Comparison of ENCODE assay signal across 6 cellular contexts in genomic region chr17:3702035-3702539, GRCh38. TPM values are rescaled to one million over a fixed set of nuclear protein-coding genes. Genes with fewer than 3 reads are reported as not detected.
A peak's percentile ranks its signal among the peaks of the same experiment; 100 is the strongest.
DNase-seq lines count a peak whose midpoint lies in the region; ATAC-seq, FAIRE-seq and TF ChIP-seq lines count a peak whose summit lies in the region.
"Not testable (repeated sequence)": the region's sequence is repeated elsewhere in the genome, so short reads cannot be mapped to it uniquely, and the experiment has no call there.
"Had no signal": no experiment of that assay in that cellular context is flagged by ENCODE, and none has a peak within 500 bp of the region (broad histone marks: within the 10 kb centered on the region; RNA-seq: fewer than 3 reads in every experiment).

No MANE protein-coding gene starts in this region.

- WGBS in A549 (ENCODE audit: missing lambda C conversion rate), result 69% methylated on average over 7 of the region's 7 CpGs
- WGBS in K562 (ENCODE audit: insufficient coverage, low coverage, missing lambda C conversion rate), result 53% methylated on average over 7 of the region's 7 CpGs

- not testable (repeated sequence) for TF ChIP-seq POLR2A in A549 (IDR thresholded peaks at IDR 0.05; ENCODE audit: low read length); HCT116 (IDR thresholded peaks at IDR 0.05; ENCODE audit: borderline replicate concordance, extremely low read depth, insufficient read depth, insufficient read length); K562 (conservative IDR thresholded peaks at IDR 0.05)

- H3K4me3 Mint-ChIP-seq in activated B cell treated with CpG ODN at 0.5 μM for 24 hours, result not testable (repeated sequence)
- H3K4me3 Mint-ChIP-seq in natural killer cell treated with Interleukin-12 subunit alpha and Interleukin-12 subunit beta and Interleukin-15 and Interleukin-18, amount 100 ng/mL, for 72 hours, result peak overlapping the region; percentile 48

- intact Hi-C loops in HCT116 (cut with micrococcal nuclease); activated B cell treated with CpG ODN at 0.5 μM for 24 hours (cut with micrococcal nuclease); K562 (cut with micrococcal nuclease): not testable (repeated sequence)

- CTCF ChIA-PET in A549 (lab: Yijun Ruan, JAX), result interaction anchor here (1.3 to 4.2 kb wide), 5 partner anchors 11 to 25 kb away, joined by 4 to 15 read pairs (median 5); no protein-coding TSS in a partner anchor
- CTCF ChIA-PET in HCT116 (lab: Charles Lee), result interaction anchor here (1.8 kb wide), 1 partner anchor 36 kb away, joined by 4 read pairs; no protein-coding TSS in a partner anchor
- CTCF ChIA-PET in activated B cell treated with CpG ODN at 0.5 μM for 24 hours (lab: Charles Lee), result interaction anchor here (1.2 to 2.1 kb wide), 3 partner anchors 10 to 35 kb away, joined by 3 to 6 read pairs (median 4); no protein-coding TSS in a partner anchor
- CTCF ChIA-PET in K562 (lab: Yijun Ruan, JAX; ENCODE audit: low intra/inter-chr PET ratio), result not testable (repeated sequence)

- peak overlapping the region; percentile 4 for H3K27ac Mint-ChIP-seq in activated B cell treated with CpG ODN at 0.5 μM for 24 hours
- H3K27ac Mint-ChIP-seq in natural killer cell treated with Interleukin-12 subunit alpha and Interleukin-12 subunit beta and Interleukin-15 and Interleukin-18, amount 100 ng/mL, for 72 hours, result peak overlapping the region; percentile 86 to 93

- H3K4me1 Mint-ChIP-seq in activated B cell treated with CpG ODN at 0.5 μM for 24 hours, result peaks cover 73% of the 10 kb centered on the region
- H3K4me1 Mint-ChIP-seq in natural killer cell treated with Interleukin-12 subunit alpha and Interleukin-12 subunit beta and Interleukin-15 and Interleukin-18, amount 100 ng/mL, for 72 hours (ENCODE audit: low read depth in 2 of 2), result peaks cover 52 to 67% of the 10 kb centered on the region in 2 donors

- H3K9me1 ChIP-seq in K562 (ENCODE audit: control insufficient read depth, insufficient read depth, low read length), result not testable (repeated sequence)

- H3K4me1 ChIP-seq in A549; HCT116 (ENCODE audit: control insufficient read depth in 1 of 2, insufficient read depth in 2 of 2, low read length in 2 of 2); K562 (replicated peaks in 1 of 2; ENCODE audit: control insufficient read depth in 2 of 2, insufficient read depth in 2 of 2, low read length in 2 of 2): not testable (repeated sequence)

- not testable (repeated sequence) for H3K4me2 ChIP-seq in A549; HCT116 (ENCODE audit: low read length); K562 (ENCODE audit: insufficient read depth, low read length)

- RAD21 ChIA-PET in HCT116 (lab: Charles Lee; ENCODE audit: low non-redundant PET in 1 of 2, low total read pairs in 2 of 2, uncharacterized antibody in 2 of 2, unreplicated experiment in 2 of 2), result not testable (repeated sequence)

- not testable (repeated sequence) for H3K27ac ChIP-seq in A549; HCT116 (ENCODE audit: low read depth, low read length); K562 (ENCODE audit: extremely low read depth, low read depth, low read length)

- H3K9me3 ChIP-seq in A549 (peaks cover 12% of the 10 kb centered on the region), HCT116 (ENCODE audit: control insufficient read depth in 1 of 2, insufficient read depth in 1 of 2, low read depth in 1 of 2, low read length in 2 of 2) (peaks cover 9 to 10% of the 10 kb centered on the region in 2 experiments; a peak in 2 of 4 replicates)
- H3K9me3 ChIP-seq in K562 (replicated peaks; ENCODE audit: control insufficient read depth, insufficient read depth, low read depth, low read length), result not testable (repeated sequence)

- DNase-seq in A549 (ENCODE audit: low read depth in 1 of 2, low spot score in 1 of 2), result peak in 1 of 2 experiments; percentile 21
- not testable (repeated sequence) for DNase-seq in HCT116 (ENCODE audit: low read depth, low spot score); activated B cell treated with CpG ODN at 0.5 μM for 24 hours; K562 (ENCODE audit: extremely low read depth in 1 of 4, low spot score in 3 of 4); natural killer cell treated with Interleukin-12 subunit alpha and Interleukin-12 subunit beta and Interleukin-15 and Interleukin-18, amount 100 ng/mL, for 72 hours (ENCODE audit: low spot score)

- POLR2A ChIA-PET in A549 (lab: Yijun Ruan, JAX); HCT116 (lab: Charles Lee): not testable (repeated sequence)
- POLR2A ChIA-PET in activated B cell treated with CpG ODN at 0.5 μM for 24 hours (lab: Charles Lee) (interaction anchor here (0.6 to 2.7 kb wide), 3 partner anchors 9 to 700 kb away, joined by 7 to 19 read pairs (median 10); no protein-coding TSS in a partner anchor), K562 (lab: Yijun Ruan, JAX) (interaction anchor here (0.6 kb wide), 1 partner anchor 321 kb away, joined by 3 read pairs; no protein-coding TSS in a partner anchor)

- H3K27me3 Mint-ChIP-seq in activated B cell treated with CpG ODN at 0.5 μM for 24 hours; natural killer cell treated with Interleukin-12 subunit alpha and Interleukin-12 subunit beta and Interleukin-15 and Interleukin-18, amount 100 ng/mL, for 72 hours: not testable (repeated sequence)

- TF ChIP-seq EP300 in A549 (IDR thresholded peaks at IDR 0.05); K562 (IDR thresholded peaks at IDR 0.05; ENCODE audit: low read length): not testable (repeated sequence)

- H3K9me3 Mint-ChIP-seq in activated B cell treated with CpG ODN at 0.5 μM for 24 hours; natural killer cell treated with Interleukin-12 subunit alpha and Interleukin-12 subunit beta and Interleukin-15 and Interleukin-18, amount 100 ng/mL, for 72 hours: not testable (repeated sequence)

- H3K36me3 ChIP-seq in HCT116 (ENCODE audit: control insufficient read depth in 1 of 2, insufficient read depth in 2 of 2, low read length in 2 of 2); K562 (ENCODE audit: control insufficient read depth, insufficient read depth, low read length): not testable (repeated sequence)

- ATAC-seq in A549; activated B cell treated with CpG ODN at 0.5 μM for 24 hours (ENCODE audit: low read depth); K562; natural killer cell treated with Interleukin-12 subunit alpha and Interleukin-12 subunit beta and Interleukin-15 and Interleukin-18, amount 100 ng/mL, for 72 hours: not testable (repeated sequence)
- ATAC-seq in HCT116, result peak; percentile 42; the same call in 1 of the 2 replicates

- not testable (repeated sequence) for H4K20me1 ChIP-seq in HCT116 (ENCODE audit: insufficient read depth); K562 (replicated peaks; ENCODE audit: control insufficient read depth, insufficient read depth, low read length)

- H3K4me3 ChIP-seq in A549; HCT116 (replicated peaks in 1 of 2; ENCODE audit: low read depth in 1 of 2, low read length in 2 of 2); K562: not testable (repeated sequence)

- not testable (repeated sequence) for H2AFZ ChIP-seq in HCT116 (ENCODE audit: low read depth, low read length, poor library complexity, severe bottlenecking); K562 (ENCODE audit: low read depth, low read length)

- BruUV-seq in HCT116 (replicated peaks; lab: Mats Ljungman, UMichigan); K562 (replicated peaks; lab: Mats Ljungman, UMichigan): not testable (repeated sequence)

- not testable (repeated sequence) for H3K9me2 ChIP-seq in HCT116 (ENCODE audit: insufficient read depth)

- not testable (repeated sequence) for TF ChIP-seq RAD21 in A549 (conservative IDR thresholded peaks at IDR 0.05 in 1 of 2, IDR thresholded peaks at IDR 0.05 in 1 of 2); HCT116 (IDR thresholded peaks at IDR 0.05; ENCODE audit: low read depth); K562 (CRISPR knock-in tag; conservative IDR thresholded peaks at IDR 0.05 in 1 of 2, IDR thresholded peaks at IDR 0.05 in 1 of 2)

- in situ Hi-C loops in K562 (cut with MboI), result not testable (repeated sequence)

- H3K36me3 Mint-ChIP-seq in activated B cell treated with CpG ODN at 0.5 μM for 24 hours (ENCODE audit: low read depth), result not testable (repeated sequence)
- H3K36me3 Mint-ChIP-seq in natural killer cell treated with Interleukin-12 subunit alpha and Interleukin-12 subunit beta and Interleukin-15 and Interleukin-18, amount 100 ng/mL, for 72 hours, result peaks cover 26% of the 10 kb centered on the region

- H3K79me2 ChIP-seq in HCT116 (ENCODE audit: insufficient read depth, low read length); K562 (ENCODE audit: control insufficient read depth, insufficient read depth, low read length): not testable (repeated sequence)

- FAIRE-seq in A549 (lab: Jason Lieb, UNC); K562 (lab: Jason Lieb, UNC): not testable (repeated sequence)

- TF ChIP-seq CTCF in A549 (IDR thresholded peaks at IDR 0.05); HCT116 (IDR thresholded peaks at IDR 0.05 in 2 of 3, conservative IDR thresholded peaks at IDR 0.05 in 1 of 3; ENCODE audit: borderline replicate concordance in 1 of 3, insufficient read depth in 1 of 3, low read depth in 2 of 3, low read length in 2 of 3); activated B cell treated with CpG ODN at 0.5 μM for 24 hours (IDR thresholded peaks at IDR 0.05); K562 (IDR thresholded peaks at IDR 0.05 in 2 of 3, conservative IDR thresholded peaks at IDR 0.05 in 1 of 3; ENCODE audit: insufficient read depth in 2 of 3, low read depth in 1 of 3, low read length in 3 of 3): not testable (repeated sequence)

- H3K9ac ChIP-seq in HCT116 (ENCODE audit: low read length); K562 (ENCODE audit: insufficient read depth in 1 of 2, low read depth in 2 of 2, low read length in 2 of 2): not testable (repeated sequence)

- not testable (repeated sequence) for H3K27me3 ChIP-seq in HCT116 (ENCODE audit: insufficient read depth, low read length); K562 (ENCODE audit: control insufficient read depth in 2 of 2, insufficient read depth in 2 of 2, low read length in 2 of 2)

RNA-seq across cellular contexts. Expression of gene P2RX5, which starts 6.1 kb away (rescaled TPM):
- polyA plus RNA-seq in A549 (2011; rRNA removed), result 7.8 and 12.2 TPM in 2 replicates
- 14.5 and 17.4 TPM in 2 replicates for polyA plus RNA-seq in A549 (2012; cell fraction: cytosol; rRNA removed)
- 30.8 and 32.3 TPM in 2 replicates for polyA plus RNA-seq in A549 (2012; cell fraction: nucleus; rRNA removed)
- polyA plus RNA-seq in A549 (2017; fragmentation: RNase III; extraction: RNeasy Plus Mini Kit Qiagen cat#74134 plus additional on column Dnase treatment), result 10.6 to 13.3 TPM (median 11.8 TPM) in 3 replicates
- 10.5 and 12.9 TPM in 2 replicates for polyA minus RNA-seq in A549 (2011; rRNA and poly(A)+ RNA removed)
- 9.0 TPM for total RNA-seq in HCT116 (2021; ENCODE audit: unreplicated experiment)
- 14.8 and 15.4 TPM in 2 replicates for polyA plus RNA-seq in HCT116 (2012)
- 295 and 349 TPM in 2 replicates for total RNA-seq in activated B cell treated with CpG ODN at 0.5 μM for 24 hours
- 3.7 and 10.0 TPM in 2 replicates for total RNA-seq in K562 (2011; cell fraction: chromatin; rRNA removed; ENCODE audit: low replicate concordance)
- total RNA-seq in K562 (2011; cell fraction: nucleolus; rRNA removed), result 4.3 and 7.7 TPM in 2 replicates
- 2.3 and 4.7 TPM in 2 replicates for total RNA-seq in K562 (2011; cell fraction: nucleoplasm; rRNA removed)
- total RNA-seq in K562 (2014; rRNA removed), result 1.3 and 1.8 TPM in 2 replicates
- 0.35 and 1.5 TPM in 2 replicates for total RNA-seq in K562 (2014; rRNA removed; fragmentation: Illumina TruSeq; extraction: Trizol)
- total RNA-seq in K562 (2015; rRNA removed; fragmentation: Illumina TruSeq; extraction: Trizol), result 0.87 and 1.5 TPM in 2 replicates
- total RNA-seq in K562 (2021), result 1.6 and 1.8 TPM in 2 replicates
- 2.7 and 4.0 TPM in 2 replicates for polyA plus RNA-seq in K562 (2011; rRNA removed)
- 2.2 and 4.5 TPM in 2 replicates for polyA plus RNA-seq in K562 (2011; cell fraction: cytosol; rRNA removed)
- 4.0 and 10.8 TPM in 2 replicates for polyA plus RNA-seq in K562 (2011; cell fraction: nucleus; rRNA removed)
- 2.0 and 2.1 TPM in 2 replicates for polyA plus RNA-seq in K562 (2012)
- polyA plus RNA-seq in K562 (2014; fragmentation: Illumina TruSeq; extraction: Trizol), result 1.1 and 1.6 TPM in 2 replicates
- polyA plus RNA-seq in K562 (2014; fragmentation: Nextera tagmentation; extraction: Ambion mirVana), result under 1 TPM; 0.31 to 0.61 TPM
- polyA plus RNA-seq in K562 (2014; rRNA removed), result 0.49 and 1.2 TPM in 2 replicates
- 1.0 and 2.8 TPM in 2 replicates for polyA minus RNA-seq in K562 (2011; rRNA and poly(A)+ RNA removed)
- polyA minus RNA-seq in K562 (2011; cell fraction: cytosol; rRNA and poly(A)+ RNA removed), result 3.1 and 4.7 TPM in 2 replicates
- 1.8 and 3.2 TPM in 2 replicates for polyA minus RNA-seq in K562 (2011; cell fraction: nucleus; rRNA and poly(A)+ RNA removed)
- total RNA-seq in natural killer cell treated with Interleukin-12 subunit alpha and Interleukin-12 subunit beta and Interleukin-15 and Interleukin-18, amount 100 ng/mL, for 72 hours, result 1,000 to 10,000 TPM; 2,596 to 3,366 TPM
- total RNA-seq: H4 had no signal

RNA-seq across cellular contexts. Expression of gene HASPIN, which starts 21.6 kb away (rescaled TPM):
- 8.7 and 10.0 TPM in 2 replicates for polyA plus RNA-seq in A549 (2011; rRNA removed)
- polyA plus RNA-seq in A549 (2012; cell fraction: cytosol; rRNA removed), result 6.6 and 9.3 TPM in 2 replicates
- polyA plus RNA-seq in A549 (2012; cell fraction: nucleus; rRNA removed), result 5.5 and 7.5 TPM in 2 replicates
- 10.9 to 12.0 TPM (median 11.5 TPM) in 3 replicates for polyA plus RNA-seq in A549 (2017; fragmentation: RNase III; extraction: RNeasy Plus Mini Kit Qiagen cat#74134 plus additional on column Dnase treatment)
- polyA minus RNA-seq in A549 (2011; rRNA and poly(A)+ RNA removed), result 11.9 and 13.5 TPM in 2 replicates
- 19.6 TPM for total RNA-seq in HCT116 (2021; ENCODE audit: unreplicated experiment)
- polyA plus RNA-seq in HCT116 (2012), result 5.8 and 8.6 TPM in 2 replicates
- 6.4 and 6.7 TPM in 2 replicates for total RNA-seq in activated B cell treated with CpG ODN at 0.5 μM for 24 hours
- 12.9 and 20.9 TPM in 2 replicates for total RNA-seq in K562 (2011; cell fraction: chromatin; rRNA removed; ENCODE audit: low replicate concordance)
- total RNA-seq in K562 (2011; cell fraction: nucleolus; rRNA removed), result 13.8 and 17.3 TPM in 2 replicates
- total RNA-seq in K562 (2011; cell fraction: nucleoplasm; rRNA removed), result 10.5 and 14.7 TPM in 2 replicates
- 12.1 and 14.5 TPM in 2 replicates for total RNA-seq in K562 (2014; rRNA removed)
- 10.2 and 10.6 TPM in 2 replicates for total RNA-seq in K562 (2014; rRNA removed; fragmentation: Illumina TruSeq; extraction: Trizol)
- total RNA-seq in K562 (2015; rRNA removed; fragmentation: Illumina TruSeq; extraction: Trizol), result 9.9 and 11.0 TPM in 2 replicates
- total RNA-seq in K562 (2021), result 12.9 and 13.5 TPM in 2 replicates
- polyA plus RNA-seq in K562 (2011; rRNA removed), result 5.9 and 9.0 TPM in 2 replicates
- polyA plus RNA-seq in K562 (2011; cell fraction: cytosol; rRNA removed), result 5.1 and 9.0 TPM in 2 replicates
- 3.7 and 4.1 TPM in 2 replicates for polyA plus RNA-seq in K562 (2011; cell fraction: nucleus; rRNA removed)
- 6.1 and 6.2 TPM in 2 replicates for polyA plus RNA-seq in K562 (2012)
- polyA plus RNA-seq in K562 (2014; fragmentation: Illumina TruSeq; extraction: Trizol), result 9.5 and 11.0 TPM in 2 replicates
- polyA plus RNA-seq in K562 (2014; fragmentation: Nextera tagmentation; extraction: Ambion mirVana), result under 1 TPM; 0.81 to 0.87 TPM
- 7.1 and 7.2 TPM in 2 replicates for polyA plus RNA-seq in K562 (2014; rRNA removed)
- 13.5 and 16.4 TPM in 2 replicates for polyA minus RNA-seq in K562 (2011; rRNA and poly(A)+ RNA removed)
- polyA minus RNA-seq in K562 (2011; cell fraction: cytosol; rRNA and poly(A)+ RNA removed), result 9.4 and 11.0 TPM in 2 replicates
- 5.8 and 9.4 TPM in 2 replicates for polyA minus RNA-seq in K562 (2011; cell fraction: nucleus; rRNA and poly(A)+ RNA removed)
- total RNA-seq in natural killer cell treated with Interleukin-12 subunit alpha and Interleukin-12 subunit beta and Interleukin-15 and Interleukin-18, amount 100 ng/mL, for 72 hours, result 10 to 100 TPM; 44.2 to 64.6 TPM

RNA-seq across cellular contexts. Expression of gene EMC6, which starts 33.5 kb away (rescaled TPM):
- polyA plus RNA-seq in A549 (2011; rRNA removed) (53.3 and 68.3 TPM in 2 replicates), A549 (2017; fragmentation: RNase III; extraction: RNeasy Plus Mini Kit Qiagen cat#74134 plus additional on column Dnase treatment) (109 to 122 TPM (median 115 TPM) in 3 replicates), K562 (2011; rRNA removed) (22.8 and 24.3 TPM in 2 replicates), K562 (2014; fragmentation: Illumina TruSeq; extraction: Trizol) (24.9 and 28.6 TPM in 2 replicates), K562 (2014; fragmentation: Nextera tagmentation; extraction: Ambion mirVana) (1 to 10 TPM; 2.9 to 6.8 TPM), K562 (2014; rRNA removed) (136 and 159 TPM in 2 replicates)
- 167 and 256 TPM in 2 replicates for polyA plus RNA-seq in A549 (2012; cell fraction: cytosol; rRNA removed)
- 139 and 184 TPM in 2 replicates for polyA plus RNA-seq in A549 (2012; cell fraction: nucleus; rRNA removed)
- polyA minus RNA-seq in A549 (2011; rRNA and poly(A)+ RNA removed), result 17.1 and 18.5 TPM in 2 replicates
- total RNA-seq in HCT116 (2021; ENCODE audit: unreplicated experiment) (62.4 TPM), activated B cell treated with CpG ODN at 0.5 μM for 24 hours (33.8 and 38.0 TPM in 2 replicates), K562 (2014; rRNA removed) (27.7 and 40.0 TPM in 2 replicates), K562 (2014; rRNA removed; fragmentation: Illumina TruSeq; extraction: Trizol) (17.6 and 18.8 TPM in 2 replicates), K562 (2015; rRNA removed; fragmentation: Illumina TruSeq; extraction: Trizol) (31.7 and 34.3 TPM in 2 replicates), K562 (2021) (57.3 and 57.8 TPM in 2 replicates)
- polyA plus RNA-seq in HCT116 (2012), result 33.2 and 47.7 TPM in 2 replicates
- total RNA-seq in K562 (2011; cell fraction: chromatin; rRNA removed; ENCODE audit: low replicate concordance), result 4.0 and 10.0 TPM in 2 replicates
- 19.6 and 26.2 TPM in 2 replicates for total RNA-seq in K562 (2011; cell fraction: nucleolus; rRNA removed)
- 12.8 and 13.0 TPM in 2 replicates for total RNA-seq in K562 (2011; cell fraction: nucleoplasm; rRNA removed)
- polyA plus RNA-seq in K562 (2011; cell fraction: cytosol; rRNA removed), result 57.6 and 175 TPM in 2 replicates
- 17.9 and 22.6 TPM in 2 replicates for polyA plus RNA-seq in K562 (2011; cell fraction: nucleus; rRNA removed)
- 36.5 and 40.8 TPM in 2 replicates for polyA plus RNA-seq in K562 (2012)
- polyA minus RNA-seq in K562 (2011; rRNA and poly(A)+ RNA removed), result 3.3 TPM in 2 replicates
- polyA minus RNA-seq in K562 (2011; cell fraction: cytosol; rRNA and poly(A)+ RNA removed), result 19.3 and 19.9 TPM in 2 replicates
- polyA minus RNA-seq in K562 (2011; cell fraction: nucleus; rRNA and poly(A)+ RNA removed), result 6.3 and 8.0 TPM in 2 replicates
- total RNA-seq in natural killer cell treated with Interleukin-12 subunit alpha and Interleukin-12 subunit beta and Interleukin-15 and Interleukin-18, amount 100 ng/mL, for 72 hours, result 10 to 100 TPM; 43.7 to 56.2 TPM

RNA-seq across cellular contexts. Expression of gene TAX1BP3, which starts 33.7 kb away (rescaled TPM):
- polyA plus RNA-seq in A549 (2011; rRNA removed) (89.1 and 122 TPM in 2 replicates), A549 (2017; fragmentation: RNase III; extraction: RNeasy Plus Mini Kit Qiagen cat#74134 plus additional on column Dnase treatment) (229 to 234 TPM (median 233 TPM) in 3 replicates), K562 (2011; rRNA removed) (6.2 and 10.7 TPM in 2 replicates), K562 (2014; fragmentation: Illumina TruSeq; extraction: Trizol) (5.8 and 13.9 TPM in 2 replicates), K562 (2014; fragmentation: Nextera tagmentation; extraction: Ambion mirVana) (1 to 10 TPM in 1 of 2 experiments, under 1 TPM in 1; 0.99 to 2.5 TPM), K562 (2014; rRNA removed) (6.4 and 8.5 TPM in 2 replicates)
- polyA plus RNA-seq in A549 (2012; cell fraction: cytosol; rRNA removed), result 172 and 239 TPM in 2 replicates
- polyA plus RNA-seq in A549 (2012; cell fraction: nucleus; rRNA removed), result 185 and 192 TPM in 2 replicates
- 92.7 and 105 TPM in 2 replicates for polyA minus RNA-seq in A549 (2011; rRNA and poly(A)+ RNA removed)
- total RNA-seq in HCT116 (2021; ENCODE audit: unreplicated experiment) (50.0 TPM), activated B cell treated with CpG ODN at 0.5 μM for 24 hours (15.1 and 16.4 TPM in 2 replicates), K562 (2014; rRNA removed) (10.9 and 17.5 TPM in 2 replicates), K562 (2014; rRNA removed; fragmentation: Illumina TruSeq; extraction: Trizol) (4.1 and 4.4 TPM in 2 replicates), K562 (2015; rRNA removed; fragmentation: Illumina TruSeq; extraction: Trizol) (7.9 and 8.2 TPM in 2 replicates), K562 (2021) (14.5 and 15.4 TPM in 2 replicates)
- 53.8 and 55.8 TPM in 2 replicates for polyA plus RNA-seq in HCT116 (2012)
- total RNA-seq in K562 (2011; cell fraction: chromatin; rRNA removed; ENCODE audit: low replicate concordance), result 6.8 and 15.3 TPM in 2 replicates
- 6.2 and 10.7 TPM in 2 replicates for total RNA-seq in K562 (2011; cell fraction: nucleolus; rRNA removed)
- 6.9 and 7.4 TPM in 2 replicates for total RNA-seq in K562 (2011; cell fraction: nucleoplasm; rRNA removed)
- 17.1 and 21.8 TPM in 2 replicates for polyA plus RNA-seq in K562 (2011; cell fraction: cytosol; rRNA removed)
- 9.7 and 10.7 TPM in 2 replicates for polyA plus RNA-seq in K562 (2011; cell fraction: nucleus; rRNA removed)
- polyA plus RNA-seq in K562 (2012), result 13.4 and 18.9 TPM in 2 replicates
- 4.4 and 4.6 TPM in 2 replicates for polyA minus RNA-seq in K562 (2011; rRNA and poly(A)+ RNA removed)
- polyA minus RNA-seq in K562 (2011; cell fraction: cytosol; rRNA and poly(A)+ RNA removed), result 12.2 and 13.9 TPM in 2 replicates
- polyA minus RNA-seq in K562 (2011; cell fraction: nucleus; rRNA and poly(A)+ RNA removed), result 3.5 and 5.0 TPM in 2 replicates
- total RNA-seq in natural killer cell treated with Interleukin-12 subunit alpha and Interleukin-12 subunit beta and Interleukin-15 and Interleukin-18, amount 100 ng/mL, for 72 hours, result 100 to 1,000 TPM; 135 to 204 TPM

Comparison
In these comparisons a context has a peak if more than half of its experiments do, and no peak if none do; other contexts are left out.
1. RNA of gene P2RX5, which starts 6.1 kb away (total RNA-seq): 2,596 to 3,366 TPM in natural killer cell treated with Interleukin-12 subunit alpha and Interleukin-12 subunit beta and Interleukin-15 and Interleukin-18, amount 100 ng/mL, for 72 hours and 295 to 349 TPM in activated B cell treated with CpG ODN at 0.5 μM for 24 hours; 9.0 TPM in HCT116 (single experiment) and 0.35 to 10.0 TPM in K562; every median in the first group is over 10 times any median in the second.